1 cellular context compared by ENCODE assay signal in genomic region chr7:5207131-5207530, GRCh38.
TF ChIP-seq lines count a peak whose summit lies in the region.

No MANE protein-coding gene starts in this region.

TF ChIP-seq in HepG2, 621 proteins besides CTCF, POLR2A, EP300 and RAD21:
- no peak for TF ChIP-seq ZNF20 (CRISPR knock-in tag; IDR thresholded peaks at IDR 0.05)
- TF ChIP-seq ZNF253 (CRISPR knock-in tag; IDR thresholded peaks at IDR 0.05; ENCODE audit: borderline replicate concordance), result no peak
- TF ChIP-seq ZBTB21 (CRISPR knock-in tag; IDR thresholded peaks at IDR 0.05), result no peak
- TF ChIP-seq ZMAT3 (CRISPR knock-in tag; conservative IDR thresholded peaks at IDR 0.05), result no peak
- TF ChIP-seq SP2 (CRISPR knock-in tag; IDR thresholded peaks at IDR 0.05), result no peak
- no peak for TF ChIP-seq ZNF343 (CRISPR knock-in tag; IDR thresholded peaks at IDR 0.05)
- no peak for TF ChIP-seq SRF (IDR thresholded peaks at IDR 0.05; ENCODE audit: low read depth, low read length)
- TF ChIP-seq RFX5 (IDR thresholded peaks at IDR 0.05; ENCODE audit: low read depth, low read length), result no peak
- TF ChIP-seq RFX1 (IDR thresholded peaks at IDR 0.05), result no peak
- no peak for TF ChIP-seq MIXL1 (CRISPR knock-in tag; IDR thresholded peaks at IDR 0.05)
- TF ChIP-seq EED (CRISPR knock-in tag; IDR thresholded peaks at IDR 0.05), result no peak
- TF ChIP-seq SP4 (CRISPR knock-in tag; IDR thresholded peaks at IDR 0.05), result no peak
- no peak for TF ChIP-seq NRL (CRISPR knock-in tag; IDR thresholded peaks at IDR 0.05; ENCODE audit: borderline replicate concordance)
